Comparison of ENCODE assay signal across 9 cellular contexts in the genomic region with DNA sequence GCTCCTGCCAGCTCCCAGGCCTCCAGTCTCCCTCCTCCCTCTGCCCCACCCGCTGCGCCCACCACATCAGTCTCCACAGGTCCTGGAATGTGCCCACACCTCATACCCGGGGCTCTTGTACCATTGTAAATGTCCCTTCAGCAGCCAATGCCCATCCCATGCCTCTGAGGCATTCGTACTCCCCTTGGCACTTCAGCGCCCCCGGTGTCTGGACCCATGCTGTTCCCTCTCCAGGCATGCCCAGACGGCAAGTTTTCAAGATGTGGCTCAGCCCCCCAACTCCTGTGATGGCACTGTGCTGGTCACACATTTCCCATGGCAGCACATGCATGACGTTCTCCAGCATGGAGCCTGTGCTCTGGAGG. TPM values are rescaled to one million over a fixed set of nuclear protein-coding genes. Genes with fewer than 3 reads are reported as not detected.
DNase-seq lines count a peak whose midpoint lies in the region; ATAC-seq, FAIRE-seq and TF ChIP-seq lines count a peak whose summit lies in the region.
"Had no signal": no experiment of that assay in that cellular context is flagged by ENCODE, and none has a peak within 500 bp of the region (broad histone marks: within the 10 kb centered on the region; RNA-seq: fewer than 3 reads in every experiment).

No MANE protein-coding gene starts in this region.

- no peaks in the 10 kb centered on the region for H3K36me3 ChIP-seq in astrocyte (ENCODE audit: insufficient read depth, low read length)
- H3K36me3 ChIP-seq in mesodermal cell (ENCODE audit: control insufficient read depth, insufficient read depth, low read length) = peaks cover 44% of the 10 kb centered on the region
- H3K36me3 ChIP-seq in tibial artery = peaks cover 0 to 5% (median 1%) of the 10 kb centered on the region in 3 donors

- no peaks in the 10 kb centered on the region for H3K9me3 ChIP-seq in astrocyte (ENCODE audit: insufficient read depth, low read depth, low read length)
- H3K9me3 ChIP-seq in mesodermal cell (ENCODE audit: control insufficient read depth, low read length) = no peaks in the 10 kb centered on the region
- H3K9me3 ChIP-seq in tibial artery = no peaks in the 10 kb centered on the region

- FAIRE-seq in astrocyte (lab: Jason Lieb, UNC) = no peak
- FAIRE-seq: D721Med had no signal

- no peaks in the 10 kb centered on the region for H3K9me3 Mint-ChIP-seq in activated naive CD4-positive, alpha-beta T cell treated with anti-CD3 and anti-CD28 coated beads, Interleukin-2, amount 50 U/mL, for 24 hours
- H3K9me3 Mint-ChIP-seq in activated naive CD4-positive, alpha-beta T cell treated with anti-CD3 and anti-CD28 coated beads for 36 hours = no peaks in the 10 kb centered on the region
- H3K9me3 Mint-ChIP-seq in astrocyte (ENCODE audit: unreplicated experiment) = no peaks in the 10 kb centered on the region

- peaks cover 84% of the 10 kb centered on the region for H3K79me2 ChIP-seq in astrocyte (ENCODE audit: insufficient read depth, low read length)

- H3K27ac ChIP-seq in astrocyte (ENCODE audit: low read depth, low read length) = peak overlapping the region; percentile 40
- peak overlapping the region; percentile 71 for H3K27ac ChIP-seq in mesodermal cell (ENCODE audit: low read depth, low read length, severe bottlenecking)
- H3K27ac ChIP-seq in tibial artery = peak overlapping the region; percentile 88 to 90

- no peak overlapping the region for H3K27ac Mint-ChIP-seq in activated naive CD4-positive, alpha-beta T cell treated with anti-CD3 and anti-CD28 coated beads, Interleukin-2, amount 50 U/mL, for 24 hours
- no peak overlapping the region for H3K27ac Mint-ChIP-seq in activated naive CD4-positive, alpha-beta T cell treated with anti-CD3 and anti-CD28 coated beads for 36 hours
- peak overlapping the region; percentile 88 for H3K27ac Mint-ChIP-seq in astrocyte (ENCODE audit: unreplicated experiment)

- intact Hi-C loops in activated naive CD4-positive, alpha-beta T cell treated with anti-CD3 and anti-CD28 coated beads for 36 hours (cut with micrococcal nuclease) = no loop called here
- intact Hi-C loops in tibial artery (cut with DNase I; ENCODE audit: low total_unique reads) = no loop called here

- H3K27me3 Mint-ChIP-seq in activated naive CD4-positive, alpha-beta T cell treated with anti-CD3 and anti-CD28 coated beads, Interleukin-2, amount 50 U/mL, for 24 hours = peaks cover 2% of the 10 kb centered on the region
- peaks cover 5% of the 10 kb centered on the region for H3K27me3 Mint-ChIP-seq in activated naive CD4-positive, alpha-beta T cell treated with anti-CD3 and anti-CD28 coated beads for 36 hours (ENCODE audit: low read depth)
- no peaks in the 10 kb centered on the region for H3K27me3 Mint-ChIP-seq in astrocyte (ENCODE audit: low read depth, unreplicated experiment)

- TF ChIP-seq CTCF in astrocyte (IDR thresholded peaks at IDR 0.05; ENCODE audit: insufficient read depth, low read depth, low read length) (no peak), tibial artery (IDR thresholded peaks at IDR 0.05) (no peak)

- no peak for DNase-seq in activated naive CD4-positive, alpha-beta T cell treated with anti-CD3 and anti-CD28 coated beads for 36 hours
- no peak for DNase-seq in astrocyte (ENCODE audit: low read depth)
- no peak for DNase-seq in tibial artery
- no peak for DNase-seq in activated CD4-positive, alpha-beta T cell treated with anti-CD3 and anti-CD28 coated beads, Interleukin-2, amount 50 U/mL, for 1 hour

- peak overlapping the region; percentile 5 for H3K4me3 Mint-ChIP-seq in activated naive CD4-positive, alpha-beta T cell treated with anti-CD3 and anti-CD28 coated beads, Interleukin-2, amount 50 U/mL, for 24 hours
- H3K4me3 Mint-ChIP-seq in activated naive CD4-positive, alpha-beta T cell treated with anti-CD3 and anti-CD28 coated beads for 36 hours = no peak overlapping the region
- no peak overlapping the region for H3K4me3 Mint-ChIP-seq in astrocyte (ENCODE audit: unreplicated experiment)

- H3K9ac ChIP-seq in astrocyte (ENCODE audit: low read length) = peak overlapping the region; percentile 46

- H2AFZ ChIP-seq in astrocyte (ENCODE audit: low read depth, low read length) = peak overlapping the region; percentile 59

- H3K36me3 Mint-ChIP-seq in activated naive CD4-positive, alpha-beta T cell treated with anti-CD3 and anti-CD28 coated beads, Interleukin-2, amount 50 U/mL, for 24 hours = no peaks in the 10 kb centered on the region
- H3K36me3 Mint-ChIP-seq in activated naive CD4-positive, alpha-beta T cell treated with anti-CD3 and anti-CD28 coated beads for 36 hours (ENCODE audit: low read depth) = no peaks in the 10 kb centered on the region
- no peaks in the 10 kb centered on the region for H3K36me3 Mint-ChIP-seq in astrocyte (ENCODE audit: low read depth, unreplicated experiment)

- ATAC-seq in GM21526 (IDR thresholded peaks at IDR 0.05; ENCODE audit: low FRiP score, unreplicated experiment) = no peak
- no peak for ATAC-seq in GM19397 (IDR thresholded peaks at IDR 0.05; ENCODE audit: unreplicated experiment)

- H3K4me1 ChIP-seq in astrocyte (ENCODE audit: insufficient read depth, low read length) = peaks cover 40% of the 10 kb centered on the region
- H3K4me1 ChIP-seq in mesodermal cell (ENCODE audit: control insufficient read depth, insufficient read depth, low read length, poor library complexity, severe bottlenecking) = peaks cover 81% of the 10 kb centered on the region
- H3K4me1 ChIP-seq in tibial artery = peaks cover 14 to 96% (median 78%) of the 10 kb centered on the region in 4 donors

- H3K4me1 Mint-ChIP-seq in activated naive CD4-positive, alpha-beta T cell treated with anti-CD3 and anti-CD28 coated beads, Interleukin-2, amount 50 U/mL, for 24 hours = peaks cover 18% of the 10 kb centered on the region
- peaks cover 15% of the 10 kb centered on the region for H3K4me1 Mint-ChIP-seq in activated naive CD4-positive, alpha-beta T cell treated with anti-CD3 and anti-CD28 coated beads for 36 hours (ENCODE audit: low read depth)
- peaks cover 45% of the 10 kb centered on the region for H3K4me1 Mint-ChIP-seq in astrocyte (ENCODE audit: low read depth, unreplicated experiment)

- H3K4me2 ChIP-seq in astrocyte (ENCODE audit: low read length) = peak overlapping the region; percentile 40

- peaks cover 4% of the 10 kb centered on the region for H4K20me1 ChIP-seq in astrocyte (ENCODE audit: insufficient read depth, low read length)

- no peak overlapping the region for H3K4me3 ChIP-seq in astrocyte (ENCODE audit: insufficient read depth, low read depth, low read length)
- no peak overlapping the region for H3K4me3 ChIP-seq in mesodermal cell (ENCODE audit: extremely low read depth, insufficient read depth, low read length, poor library complexity, severe bottlenecking)
- H3K4me3 ChIP-seq in tibial artery = peak overlapping the region; percentile 22

- H3K27me3 ChIP-seq in astrocyte (ENCODE audit: insufficient read depth, low read length) = no peaks in the 10 kb centered on the region
- no peaks in the 10 kb centered on the region for H3K27me3 ChIP-seq in tibial artery

- WGBS in mesodermal cell (ENCODE audit: insufficient coverage in 2 of 2), 2 experiments = 72 to 78% methylated on average over 7 to 8 of the region's 8 CpGs

- CTCF ChIA-PET in activated naive CD4-positive, alpha-beta T cell treated with anti-CD3 and anti-CD28 coated beads for 36 hours (lab: Charles Lee) = interaction anchor here (1.3 kb wide), 2 partner anchors 34 to 36 kb away, joined by 3 to 4 read pairs; no protein-coding TSS in a partner anchor

RNA-seq across cellular contexts. Expression of gene PLXND1, which starts 13.3 kb away (rescaled TPM):
- total RNA-seq in activated naive CD4-positive, alpha-beta T cell treated with anti-CD3 and anti-CD28 coated beads for 36 hours = 1 to 10 TPM; 5.1 to 6.2 TPM
- total RNA-seq in astrocyte = 184 and 188 TPM in 2 replicates
- 443 TPM for polyA plus RNA-seq in mesodermal cell (2013, experiment 1 of 2)
- polyA plus RNA-seq in mesodermal cell (2013, experiment 2 of 2) = 298 TPM

RNA-seq across cellular contexts. Expression of gene H1-8, which starts 50.2 kb away (rescaled TPM):
- not detected for total RNA-seq in activated naive CD4-positive, alpha-beta T cell treated with anti-CD3 and anti-CD28 coated beads for 36 hours
- not detected in 2 replicates for total RNA-seq in astrocyte
- 2.0 TPM for polyA plus RNA-seq in mesodermal cell (2013, experiment 1 of 2)
- 3.0 TPM for polyA plus RNA-seq in mesodermal cell (2013, experiment 2 of 2)

Comparison
In these comparisons a context has a peak if more than half of its experiments do, and no peak if none do; other contexts are left out.
1. H3K4me3 ChIP-seq: peak in tibial artery (2 of 2); none in astrocyte (single experiment) and mesodermal cell (single experiment).
2. RNA of gene PLXND1, which starts 13.3 kb away (total RNA-seq): 184 to 188 TPM in astrocyte; 5.1 to 6.2 TPM in activated naive CD4-positive, alpha-beta T cell treated with anti-CD3 and anti-CD28 coated beads for 36 hours; every median in the first group is over 10 times any median in the second.
3. Peak in every context shown above with its lines, with median percentiles within 50 percentile points of each other: H3K27ac ChIP-seq.